Comparison of ENCODE assay signal across 15 cellular contexts in the genomic region with DNA sequence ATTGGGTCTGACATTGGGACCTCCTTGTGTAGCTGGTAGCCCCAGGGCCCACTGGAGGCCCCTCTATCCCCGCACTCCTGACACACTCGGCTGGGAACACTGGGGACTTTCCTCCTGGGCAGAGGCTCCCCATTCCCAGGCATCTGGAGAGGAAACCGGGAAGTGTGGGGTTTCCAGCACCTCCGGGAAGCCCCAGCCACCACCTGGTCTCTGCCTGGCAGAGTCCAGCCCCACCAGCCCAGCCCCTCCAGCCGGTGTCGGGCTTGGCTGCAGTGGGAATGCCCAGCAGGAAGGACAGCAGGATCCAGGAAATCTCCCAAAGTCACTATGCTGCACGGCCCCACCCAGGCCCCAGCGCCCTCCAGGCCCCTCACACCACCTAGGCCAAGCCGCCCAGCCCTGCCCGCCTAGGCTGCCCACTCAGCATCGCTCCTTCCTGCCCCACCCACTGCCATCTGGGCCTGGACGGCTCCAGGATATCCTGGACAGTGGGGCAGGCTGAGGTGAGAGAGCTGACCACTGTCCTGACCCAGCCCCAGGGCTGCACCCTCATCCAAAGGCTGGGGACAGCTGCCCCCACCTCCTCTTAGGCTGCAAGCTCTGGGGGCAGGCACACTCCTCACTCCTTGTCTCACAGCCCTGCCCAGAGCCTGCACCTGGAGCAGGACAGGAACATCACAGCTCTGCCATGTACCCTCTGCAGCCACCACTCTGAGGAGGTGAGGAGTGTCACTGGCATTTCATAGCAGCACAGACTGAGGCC. TPM values are rescaled to one million over a fixed set of nuclear protein-coding genes. Genes with fewer than 3 reads are reported as not detected.
DNase-seq lines count a peak whose midpoint lies in the region; ATAC-seq, FAIRE-seq and TF ChIP-seq lines count a peak whose summit lies in the region.
"Had no signal": no experiment of that assay in that cellular context is flagged by ENCODE, and none has a peak within 500 bp of the region (broad histone marks: within the 10 kb centered on the region; RNA-seq: fewer than 3 reads in every experiment).

No MANE protein-coding gene starts in this region.

- H3K4me3 ChIP-seq in breast epithelium (no peak overlapping the region), mammary epithelial cell (replicated peaks in 1 of 3; ENCODE audit: insufficient read depth in 1 of 3, low read depth in 2 of 3, low read length in 3 of 3) (no peak overlapping the region), HepG2 (replicated peaks in 1 of 3; ENCODE audit: insufficient read depth in 1 of 3, low read depth in 2 of 3, low read length in 3 of 3) (no peak overlapping the region)
- H3K4me3 ChIP-seq: sigmoid colon, SK-N-MC, tibial nerve had no signal

- DNase-seq in breast epithelium (ENCODE audit: low spot score in 2 of 2) (peak; percentile 16 to 51), mammary epithelial cell (no peak), HepG2 (ENCODE audit: low spot score) (no peak), urothelium cell line (ENCODE audit: low spot score) (no peak), hepatic stellate cell (ENCODE audit: low spot score) (no peak), hypothalamus (lab: John Stamatoyannopoulos, UW) (no peak)
- peak; percentile 9 to 12 for DNase-seq in central memory CD8-positive, alpha-beta T cell (ENCODE audit: low spot score in 2 of 2)
- DNase-seq: effector CD8-positive, alpha-beta T cell; NCI-H1092 had no signal

- intact Hi-C loops in breast epithelium (cut with DNase I; ENCODE audit: low total_unique reads) (no loop called here), mammary epithelial cell (cut with micrococcal nuclease) (loop anchor here (2.0 kb wide), 1 partner anchor 50 kb away; no protein-coding TSS in a partner anchor), HepG2 (cut with micrococcal nuclease; ENCODE audit: unreplicated experiment) (no loop called here)

- TF ChIP-seq POLR2A in breast epithelium (IDR thresholded peaks at IDR 0.05) (no peak), HepG2 (IDR thresholded peaks at IDR 0.05; ENCODE audit: insufficient read depth in 1 of 2, low read depth in 2 of 2, low read length in 2 of 2) (no peak)

- H3K27ac Mint-ChIP-seq in central memory CD8-positive, alpha-beta T cell (ENCODE audit: low read depth): peak overlapping the region; percentile 91
- H3K27ac Mint-ChIP-seq: activated naive CD4-positive, alpha-beta T cell treated with anti-CD3 and anti-CD28 coated beads, Interleukin-2, amount 50 U/mL, for 24 hours had no signal

- peak overlapping the region; percentile 65 for H3K4me3 Mint-ChIP-seq in central memory CD8-positive, alpha-beta T cell
- H3K4me3 Mint-ChIP-seq: activated naive CD4-positive, alpha-beta T cell treated with anti-CD3 and anti-CD28 coated beads, Interleukin-2, amount 50 U/mL, for 24 hours had no signal

- 47% methylated on average over 7 of the region's 12 CpGs for WGBS in mammary epithelial cell (ENCODE audit: low coverage, missing lambda C conversion rate)
- 75% methylated on average over 4 of the region's 12 CpGs for WGBS in HepG2 (ENCODE audit: low lambda C conversion rate)

- H3K79me2 ChIP-seq in mammary epithelial cell (ENCODE audit: insufficient read depth, low read length) (no peaks in the 10 kb centered on the region), HepG2 (ENCODE audit: insufficient read depth, low read length) (no peaks in the 10 kb centered on the region)

- dilution Hi-C loops in mammary epithelial cell (cut with HindIII; ENCODE audit: low sequenced_read_pairs): no loop called here

- BruUV-seq in mammary epithelial cell (replicated peaks; lab: Mats Ljungman, UMichigan) (no TSS peak), HepG2 (replicated peaks; lab: Mats Ljungman, UMichigan) (no TSS peak)

- H3K9ac ChIP-seq in mammary epithelial cell (ENCODE audit: insufficient read depth, low read length) (no peak overlapping the region), HepG2 (ENCODE audit: insufficient read depth, low read depth, low read length) (no peak overlapping the region)

- FAIRE-seq in HepG2 (lab: Jason Lieb, UNC) (no peak), urothelium cell line (lab: Jason Lieb, UNC) (peak; percentile 37)

- H3K27me3 ChIP-seq in breast epithelium (no peaks in the 10 kb centered on the region), mammary epithelial cell (ENCODE audit: insufficient read depth, low read length) (peaks cover 3% of the 10 kb centered on the region), HepG2 (ENCODE audit: control insufficient read depth in 1 of 2, insufficient read depth in 2 of 2, low read length in 2 of 2) (peaks cover 11 to 24% of the 10 kb centered on the region in 2 experiments; a peak in 4 of 5 replicates)
- H3K27me3 ChIP-seq: sigmoid colon, tibial nerve had no signal

- peaks cover 52% of the 10 kb centered on the region for H3K4me1 Mint-ChIP-seq in central memory CD8-positive, alpha-beta T cell
- H3K4me1 Mint-ChIP-seq: activated naive CD4-positive, alpha-beta T cell treated with anti-CD3 and anti-CD28 coated beads, Interleukin-2, amount 50 U/mL, for 24 hours had no signal

- POLR2A ChIA-PET in HepG2 (lab: Yijun Ruan, JAX): no interaction called here

- TF ChIP-seq RAD21 in HepG2 (CRISPR knock-in tag; IDR thresholded peaks at IDR 0.05): no peak

- H2AFZ ChIP-seq in mammary epithelial cell (ENCODE audit: low read depth, low read length) (no peak overlapping the region), HepG2 (ENCODE audit: low read length) (no peak overlapping the region)

- no peaks in the 10 kb centered on the region for H4K20me1 ChIP-seq in mammary epithelial cell (ENCODE audit: insufficient read depth, low read length)
- no peaks in the 10 kb centered on the region for H4K20me1 ChIP-seq in HepG2 (ENCODE audit: insufficient read depth, low read length)

- no peaks in the 10 kb centered on the region for H3K36me3 Mint-ChIP-seq in central memory CD8-positive, alpha-beta T cell (ENCODE audit: insufficient read depth)
- H3K36me3 Mint-ChIP-seq: activated naive CD4-positive, alpha-beta T cell treated with anti-CD3 and anti-CD28 coated beads, Interleukin-2, amount 50 U/mL, for 24 hours had no signal

- H3K27ac ChIP-seq in breast epithelium (peak overlapping the region in 1 of 2 donors; percentile 43), mammary epithelial cell (ENCODE audit: insufficient read depth, low read depth, low read length) (no peak overlapping the region), HepG2 (ENCODE audit: extremely low read length, insufficient read depth, low read length) (no peak overlapping the region)
- H3K27ac ChIP-seq: sigmoid colon, SK-N-MC had no signal

- peak; percentile 13 for ATAC-seq in central memory CD8-positive, alpha-beta T cell (replicated peaks; ENCODE audit: extremely low read depth, poor library complexity, severe bottlenecking)
- ATAC-seq in HepG2: peak; percentile 29
- ATAC-seq in GM21619 (IDR thresholded peaks at IDR 0.05; ENCODE audit: unreplicated experiment): no peak

- H3K36me3 ChIP-seq in breast epithelium (no peaks in the 10 kb centered on the region), mammary epithelial cell (ENCODE audit: insufficient read depth, low read length) (no peaks in the 10 kb centered on the region), HepG2 (replicated peaks in 1 of 2; ENCODE audit: control insufficient read depth in 1 of 2, insufficient read depth in 2 of 2, low read length in 2 of 2) (no peaks in the 10 kb centered on the region)
- H3K36me3 ChIP-seq: sigmoid colon, tibial nerve had no signal

- in situ Hi-C loops in mammary epithelial cell (cut with MboI; ENCODE audit: low sequenced_read_pairs in 2 of 2): no loop called here
- in situ Hi-C loops in HepG2 (cut with HindIII; ENCODE audit: extremely low pct_ligation_motif_present, low pct_unique_long_range_greater_than_20kb): no loop called here

- no peaks in the 10 kb centered on the region for H3K27me3 Mint-ChIP-seq in central memory CD8-positive, alpha-beta T cell
- H3K27me3 Mint-ChIP-seq: activated naive CD4-positive, alpha-beta T cell treated with anti-CD3 and anti-CD28 coated beads, Interleukin-2, amount 50 U/mL, for 24 hours had no signal

- H3K9me3 ChIP-seq in breast epithelium (no peaks in the 10 kb centered on the region), mammary epithelial cell (replicated peaks; ENCODE audit: insufficient read depth, low read length) (no peaks in the 10 kb centered on the region), HepG2 (ENCODE audit: low read length) (no peaks in the 10 kb centered on the region)
- H3K9me3 ChIP-seq: sigmoid colon, tibial nerve had no signal

- TF ChIP-seq EP300 in HepG2 (IDR thresholded peaks at IDR 0.05; ENCODE audit: low read depth in 2 of 2, low read length in 2 of 2): no peak
- TF ChIP-seq EP300 in HepG2 (CRISPR knock-in tag; IDR thresholded peaks at IDR 0.05; ENCODE audit: borderline replicate concordance): no peak

- H3K4me2 ChIP-seq in mammary epithelial cell (ENCODE audit: insufficient read depth, low read depth, low read length) (no peak overlapping the region), HepG2 (ENCODE audit: low read depth, low read length) (no peak overlapping the region)

- no peaks in the 10 kb centered on the region for H3K9me3 Mint-ChIP-seq in central memory CD8-positive, alpha-beta T cell
- H3K9me3 Mint-ChIP-seq: activated naive CD4-positive, alpha-beta T cell treated with anti-CD3 and anti-CD28 coated beads, Interleukin-2, amount 50 U/mL, for 24 hours had no signal

- TF ChIP-seq CTCF in breast epithelium (IDR thresholded peaks at IDR 0.05): no peak
- no peak for TF ChIP-seq CTCF in mammary epithelial cell (conservative IDR thresholded peaks at IDR 0.05 in 1 of 2, IDR thresholded peaks at IDR 0.05 in 1 of 2; ENCODE audit: extremely low read depth in 1 of 2, insufficient read depth in 1 of 2, low read depth in 1 of 2, low read length in 2 of 2)
- TF ChIP-seq CTCF in HepG2 (CRISPR knock-in tag; IDR thresholded peaks at IDR 0.05): no peak

- H3K4me1 ChIP-seq in breast epithelium: no peaks in the 10 kb centered on the region
- peaks cover under 1% of the 10 kb centered on the region for H3K4me1 ChIP-seq in mammary epithelial cell (ENCODE audit: insufficient read depth, low read length)
- peaks cover 12% of the 10 kb centered on the region for H3K4me1 ChIP-seq in HepG2 (ENCODE audit: insufficient read depth, low read length)
- H3K4me1 ChIP-seq: sigmoid colon had no signal

- CTCF ChIA-PET in mammary epithelial cell (lab: Charles Lee; ENCODE audit: low non-redundant PET) (no interaction called here), HepG2 (lab: Yijun Ruan, JAX; ENCODE audit: low intra/inter-chr PET ratio, low total read pairs) (no interaction called here)

RNA-seq across cellular contexts. Expression of a gene that starts 11.8 kb away (rescaled TPM):
- total RNA-seq in breast epithelium: 10 to 100 TPM in 2 of 3 donors, 1 to 10 TPM in 1; 1.1 to 15.8 (median 11.5) TPM
- 1 to 10 TPM in 1 of 2 donors, not detected in 1; 4.7 TPM for total RNA-seq in mammary epithelial cell
- polyA plus RNA-seq in mammary epithelial cell: 0.79 TPM
- polyA minus RNA-seq in mammary epithelial cell: not detected
- 0.20 and 0.39 TPM in 2 replicates for total RNA-seq in HepG2 (2016; rRNA removed; fragmentation: Illumina TruSeq; extraction: Trizol)
- total RNA-seq in HepG2 (2016; cell fraction: cytosol; rRNA removed; fragmentation: Illumina TruSeq; extraction: Trizol; ENCODE audit: low read depth): 0.61 TPM in 1 of 2 replicates, not detected in the other
- 0.11 and 0.51 TPM in 2 replicates for total RNA-seq in HepG2 (2016; cell fraction: insoluble cytoplasmic fraction; rRNA removed; fragmentation: Illumina TruSeq; extraction: Trizol)
- total RNA-seq in HepG2 (2016; cell fraction: membrane; rRNA removed; fragmentation: Illumina TruSeq; extraction: Trizol): 0.28 and 0.45 TPM in 2 replicates
- total RNA-seq in HepG2 (2016; cell fraction: nucleus; rRNA removed; fragmentation: Illumina TruSeq; extraction: Trizol): 0.31 TPM in 1 of 2 replicates, not detected in the other
- 0.14 and 0.41 TPM in 2 replicates for polyA plus RNA-seq in HepG2 (2011; rRNA removed)
- polyA plus RNA-seq in HepG2 (2011; cell fraction: cytosol; rRNA removed): 0.23 and 0.33 TPM in 2 replicates
- 0.34 and 0.90 TPM in 2 replicates for polyA plus RNA-seq in HepG2 (2011; cell fraction: nucleus; rRNA removed)
- polyA plus RNA-seq in HepG2 (2012): 0.04 and 0.09 TPM in 2 replicates
- polyA plus RNA-seq in HepG2 (2016; cell fraction: cytosol; fragmentation: Illumina TruSeq; extraction: Trizol; ENCODE audit: low read depth): 0.08 and 0.25 TPM in 2 replicates
- polyA plus RNA-seq in HepG2 (2016; cell fraction: insoluble cytoplasmic fraction; fragmentation: Illumina TruSeq; extraction: Trizol; ENCODE audit: low read depth): 0.42 and 0.59 TPM in 2 replicates
- polyA plus RNA-seq in HepG2 (2016; cell fraction: membrane; fragmentation: Illumina TruSeq; extraction: Trizol; ENCODE audit: low read depth): 0.24 and 0.30 TPM in 2 replicates
- polyA plus RNA-seq in HepG2 (2016; cell fraction: nucleus; fragmentation: Illumina TruSeq; extraction: Trizol; ENCODE audit: insufficient read depth, low read depth): 0.36 and 0.65 TPM in 2 replicates
- polyA minus RNA-seq in HepG2 (2011; rRNA and poly(A)+ RNA removed; ENCODE audit: low replicate concordance): 0.10 and 0.72 TPM in 2 replicates
- polyA minus RNA-seq in HepG2 (2011; cell fraction: cytosol; rRNA and poly(A)+ RNA removed): not detected in 2 replicates
- polyA minus RNA-seq in HepG2 (2011; cell fraction: nucleus; rRNA and poly(A)+ RNA removed): 0.75 TPM in 1 of 2 replicates, not detected in the other
- total RNA-seq: H4 had no signal

Comparison
In these comparisons a context has a peak if more than half of its experiments do, and no peak if none do; other contexts are left out.
1. DNase-seq: peak in breast epithelium (2 of 2) and central memory CD8-positive, alpha-beta T cell (2 of 2); none in mammary epithelial cell (single experiment), HepG2 (single experiment), urothelium cell line (single experiment), hepatic stellate cell (single experiment) and hypothalamus (0 of 51).